Comparison of ENCODE assay signal across 22 cellular contexts in genomic region chr1:64318428-64318827, GRCh38.
"Had no signal": no experiment of that assay in that cellular context is flagged by ENCODE, and none has a peak within 500 bp of the region (broad histone marks: within the 10 kb centered on the region; RNA-seq: fewer than 3 reads in every experiment).

No MANE protein-coding gene starts in this region.

- DNase-seq: colonic mucosa; effector CD8-positive, alpha-beta T cell; endodermal cell; gastrocnemius medialis; head of caudate nucleus; kidney; natural killer cell; stimulated activated CD4-positive, alpha-beta T cell treated with anti-CD3 and anti-CD28 coated beads, Interleukin-12 subunit alpha, Interleukin-12 subunit beta, amount 100 ng/mL, for 4 hours; stimulated activated CD4-positive, alpha-beta T cell treated with anti-CD3 and anti-CD28 coated beads, Interleukin-1b, Interleukin-23, amount 100 ng/mL, for 48 hours; stimulated activated CD4-positive, alpha-beta T cell treated with anti-CD3 and anti-CD28 coated beads, Interleukin-4, amount 100 ng/mL, for 1 hour; stimulated activated CD8-positive, alpha-beta memory T cell treated with anti-CD3 and anti-CD28 coated beads, Interleukin-4, amount 100 ng/mL, for 48 hours; stimulated activated naive CD4-positive, alpha-beta T cell treated with Interleukin-2 at 50 U/mL for 16 hours; stomach; thyroid gland; trophoblast cell had no signal

- H3K27ac ChIP-seq: colonic mucosa, epithelial cell of prostate, gastrocnemius medialis, neural progenitor cell, parathyroid adenoma, right atrium auricular region, thyroid gland, vagina had no signal

- H3K4me3 ChIP-seq: colonic mucosa, gastrocnemius medialis, lung, neural progenitor cell, right atrium auricular region, smooth muscle cell, stomach, thyroid gland, vagina had no signal

- H3K9ac ChIP-seq: neural progenitor cell, parathyroid adenoma had no signal

- H3K36me3 ChIP-seq: colonic mucosa, gastrocnemius medialis, neural progenitor cell, right atrium auricular region, stomach, thyroid gland, vagina had no signal

- H3K9me3 ChIP-seq: colonic mucosa, gastrocnemius medialis, right atrium auricular region, stomach, thyroid gland, vagina had no signal
